ENCODE assay signal across 1 cellular context in genomic region chr2:60746318-60746717, GRCh38.
TF ChIP-seq lines count a peak whose summit lies in the region.

No MANE protein-coding gene starts in this region.

TF ChIP-seq in HepG2, 621 proteins besides CTCF, POLR2A, EP300 and RAD21 (continued from another document):
- TF ChIP-seq, protein P1, sequence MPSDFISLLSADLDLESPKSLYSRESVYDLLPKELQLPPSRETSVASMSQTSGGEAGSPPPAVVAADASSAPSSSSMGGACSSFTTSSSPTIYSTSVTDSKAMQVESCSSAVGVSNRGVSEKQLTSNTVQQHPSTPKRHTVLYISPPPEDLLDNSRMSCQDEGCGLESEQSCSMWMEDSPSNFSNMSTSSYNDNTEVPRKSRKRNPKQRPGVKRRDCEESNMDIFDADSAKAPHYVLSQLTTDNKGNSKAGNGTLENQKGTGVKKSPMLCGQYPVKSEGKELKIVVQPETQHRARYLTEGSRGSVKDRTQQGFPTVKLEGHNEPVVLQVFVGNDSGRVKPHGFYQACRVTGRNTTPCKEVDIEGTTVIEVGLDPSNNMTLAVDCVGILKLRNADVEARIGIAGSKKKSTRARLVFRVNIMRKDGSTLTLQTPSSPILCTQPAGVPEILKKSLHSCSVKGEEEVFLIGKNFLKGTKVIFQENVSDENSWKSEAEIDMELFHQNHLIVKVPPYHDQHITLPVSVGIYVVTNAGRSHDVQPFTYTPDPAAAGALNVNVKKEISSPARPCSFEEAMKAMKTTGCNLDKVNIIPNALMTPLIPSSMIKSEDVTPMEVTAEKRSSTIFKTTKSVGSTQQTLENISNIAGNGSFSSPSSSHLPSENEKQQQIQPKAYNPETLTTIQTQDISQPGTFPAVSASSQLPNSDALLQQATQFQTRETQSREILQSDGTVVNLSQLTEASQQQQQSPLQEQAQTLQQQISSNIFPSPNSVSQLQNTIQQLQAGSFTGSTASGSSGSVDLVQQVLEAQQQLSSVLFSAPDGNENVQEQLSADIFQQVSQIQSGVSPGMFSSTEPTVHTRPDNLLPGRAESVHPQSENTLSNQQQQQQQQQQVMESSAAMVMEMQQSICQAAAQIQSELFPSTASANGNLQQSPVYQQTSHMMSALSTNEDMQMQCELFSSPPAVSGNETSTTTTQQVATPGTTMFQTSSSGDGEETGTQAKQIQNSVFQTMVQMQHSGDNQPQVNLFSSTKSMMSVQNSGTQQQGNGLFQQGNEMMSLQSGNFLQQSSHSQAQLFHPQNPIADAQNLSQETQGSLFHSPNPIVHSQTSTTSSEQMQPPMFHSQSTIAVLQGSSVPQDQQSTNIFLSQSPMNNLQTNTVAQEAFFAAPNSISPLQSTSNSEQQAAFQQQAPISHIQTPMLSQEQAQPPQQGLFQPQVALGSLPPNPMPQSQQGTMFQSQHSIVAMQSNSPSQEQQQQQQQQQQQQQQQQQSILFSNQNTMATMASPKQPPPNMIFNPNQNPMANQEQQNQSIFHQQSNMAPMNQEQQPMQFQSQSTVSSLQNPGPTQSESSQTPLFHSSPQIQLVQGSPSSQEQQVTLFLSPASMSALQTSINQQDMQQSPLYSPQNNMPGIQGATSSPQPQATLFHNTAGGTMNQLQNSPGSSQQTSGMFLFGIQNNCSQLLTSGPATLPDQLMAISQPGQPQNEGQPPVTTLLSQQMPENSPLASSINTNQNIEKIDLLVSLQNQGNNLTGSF (CRISPR knock-in tag; IDR thresholded peaks at IDR 0.05): no peak
- TF ChIP-seq ELF4 (CRISPR knock-in tag; IDR thresholded peaks at IDR 0.05; ENCODE audit: borderline replicate concordance) (no peak), ZBTB34 (CRISPR knock-in tag; IDR thresholded peaks at IDR 0.05) (no peak)
